In genomic region chr12:47650469-47650868, GRCh38 we compare ENCODE assay signal across 14 cellular contexts. TPM values are rescaled to one million over a fixed set of nuclear protein-coding genes. Genes with fewer than 3 reads are reported as not detected.
DNase-seq lines count a peak whose midpoint lies in the region; ATAC-seq, FAIRE-seq and TF ChIP-seq lines count a peak whose summit lies in the region.
"Had no signal": no experiment of that assay in that cellular context is flagged by ENCODE, and none has a peak within 500 bp of the region (broad histone marks: within the 10 kb centered on the region; RNA-seq: fewer than 3 reads in every experiment).

No MANE protein-coding gene starts in this region.

- H3K4me3 Mint-ChIP-seq in natural killer cell treated with Interleukin-12 subunit alpha and Interleukin-12 subunit beta and Interleukin-15 and Interleukin-18, amount 100 ng/mL, for 72 hours: no peak overlapping the region
- H3K4me3 Mint-ChIP-seq: activated CD8-positive, alpha-beta T cell treated with anti-CD3 and anti-CD28 coated beads, Interleukin-2, amount 10 ng/mL, durations not matched to agents 7 days and 5 days; activated naive CD8-positive, alpha-beta T cell treated with anti-CD3 and anti-CD28 coated beads, Interleukin-2, amount 50 U/mL, for 24 hours; memory B cell had no signal

- H3K27ac ChIP-seq in left ventricle myocardium inferior (replicated peaks): no peak overlapping the region

- H3K36me3 ChIP-seq in left ventricle myocardium inferior: no peaks in the 10 kb centered on the region

- no peak for FAIRE-seq in GM19239 (lab: Jason Lieb, UNC)

- intact Hi-C loops in left ventricle myocardium inferior (cut with micrococcal nuclease): no loop called here

- peaks cover 28% of the 10 kb centered on the region for H3K4me1 ChIP-seq in left ventricle myocardium inferior

- H3K4me1 Mint-ChIP-seq in natural killer cell treated with Interleukin-12 subunit alpha and Interleukin-12 subunit beta and Interleukin-15 and Interleukin-18, amount 100 ng/mL, for 72 hours (ENCODE audit: low read depth in 2 of 2): peaks cover 3 to 10% of the 10 kb centered on the region in 2 donors

- TF ChIP-seq CTCF in left ventricle myocardium inferior (IDR thresholded peaks at IDR 0.05; ENCODE audit: borderline replicate concordance): no peak

- H3K4me3 ChIP-seq in left ventricle myocardium inferior: no peak overlapping the region
- H3K4me3 ChIP-seq: BLaER1 treated with 17β-estradiol and CSF1 and Interleukin-3, amounts not matched to agents 10 nM and 100 nM had no signal

- peak; percentile 88 for ATAC-seq in GM19351 (IDR thresholded peaks at IDR 0.05; ENCODE audit: unreplicated experiment)
- peak; percentile 81 for ATAC-seq in HG02852 (IDR thresholded peaks at IDR 0.05; ENCODE audit: unreplicated experiment)
- no peak for ATAC-seq in natural killer cell treated with Interleukin-12 subunit alpha and Interleukin-12 subunit beta and Interleukin-15 and Interleukin-18, amount 100 ng/mL, for 72 hours
- ATAC-seq: activated CD8-positive, alpha-beta T cell treated with anti-CD3 and anti-CD28 coated beads, Interleukin-2, amount 10 ng/mL, durations not matched to agents 7 days and 5 days; activated naive CD8-positive, alpha-beta T cell treated with anti-CD3 and anti-CD28 coated beads, Interleukin-2, amount 50 U/mL, for 24 hours had no signal

- no peaks in the 10 kb centered on the region for H3K9me3 ChIP-seq in left ventricle myocardium inferior (replicated peaks)
- H3K9me3 ChIP-seq: BLaER1 treated with 17β-estradiol and CSF1 and Interleukin-3, amounts not matched to agents 10 nM and 100 nM had no signal

- no peaks in the 10 kb centered on the region for H3K9me3 Mint-ChIP-seq in natural killer cell treated with Interleukin-12 subunit alpha and Interleukin-12 subunit beta and Interleukin-15 and Interleukin-18, amount 100 ng/mL, for 72 hours
- H3K9me3 Mint-ChIP-seq: activated naive CD8-positive, alpha-beta T cell treated with anti-CD3 and anti-CD28 coated beads, Interleukin-2, amount 50 U/mL, for 24 hours; memory B cell had no signal

- no peaks in the 10 kb centered on the region for H3K27me3 ChIP-seq in left ventricle myocardium inferior (ENCODE audit: low read depth)
- H3K27me3 ChIP-seq: BLaER1 treated with 17β-estradiol and CSF1 and Interleukin-3, amounts not matched to agents 10 nM and 100 nM had no signal

- H3K27me3 Mint-ChIP-seq in natural killer cell treated with Interleukin-12 subunit alpha and Interleukin-12 subunit beta and Interleukin-15 and Interleukin-18, amount 100 ng/mL, for 72 hours: no peaks in the 10 kb centered on the region
- H3K27me3 Mint-ChIP-seq: activated naive CD8-positive, alpha-beta T cell treated with anti-CD3 and anti-CD28 coated beads, Interleukin-2, amount 50 U/mL, for 24 hours; memory B cell had no signal

- H3K36me3 Mint-ChIP-seq in natural killer cell treated with Interleukin-12 subunit alpha and Interleukin-12 subunit beta and Interleukin-15 and Interleukin-18, amount 100 ng/mL, for 72 hours: no peaks in the 10 kb centered on the region

- DNase-seq in EH (ENCODE audit: low read depth): peak; percentile 11
- peak; percentile 38 for DNase-seq in M059J (ENCODE audit: low read depth)
- DNase-seq in GM19239 (ENCODE audit: insufficient read length, low spot score): no peak
- no peak for DNase-seq in activated effector memory CD4-positive, alpha-beta T cell treated with Interleukin-2 at 50 U/mL for 16 hours
- DNase-seq in natural killer cell treated with Interleukin-12 subunit alpha and Interleukin-12 subunit beta and Interleukin-15 and Interleukin-18, amount 100 ng/mL, for 72 hours (ENCODE audit: low spot score): no peak
- no peak for DNase-seq in left ventricle myocardium inferior
- DNase-seq: activated CD8-positive, alpha-beta T cell treated with anti-CD3 and anti-CD28 coated beads, Interleukin-2, amount 10 ng/mL, durations not matched to agents 7 days and 5 days; activated naive CD8-positive, alpha-beta T cell treated with anti-CD3 and anti-CD28 coated beads, Interleukin-2, amount 50 U/mL, for 24 hours; effector CD8-positive, alpha-beta T cell; retina had no signal

- H3K27ac Mint-ChIP-seq in natural killer cell treated with Interleukin-12 subunit alpha and Interleukin-12 subunit beta and Interleukin-15 and Interleukin-18, amount 100 ng/mL, for 72 hours: no peak overlapping the region
- H3K27ac Mint-ChIP-seq: activated CD8-positive, alpha-beta T cell treated with anti-CD3 and anti-CD28 coated beads, Interleukin-2, amount 10 ng/mL, durations not matched to agents 7 days and 5 days; activated naive CD8-positive, alpha-beta T cell treated with anti-CD3 and anti-CD28 coated beads, Interleukin-2, amount 50 U/mL, for 24 hours; memory B cell had no signal

RNA-seq across cellular contexts. Expression of gene RPAP3, which starts 55.4 kb away (rescaled TPM):
- 26.0 and 40.3 TPM in 2 replicates for total RNA-seq in M059J (2014; rRNA removed; shearing (Covaris generic))
- total RNA-seq in natural killer cell treated with Interleukin-12 subunit alpha and Interleukin-12 subunit beta and Interleukin-15 and Interleukin-18, amount 100 ng/mL, for 72 hours: 10 to 100 TPM; 26.3 to 33.8 TPM
- total RNA-seq in left ventricle myocardium inferior: 24.2 TPM

Comparison
In these comparisons a context has a peak if more than half of its experiments do, and no peak if none do; other contexts are left out.
1. DNase-seq: peak in EH (single experiment) and M059J (single experiment); none in GM19239 (single experiment), activated effector memory CD4-positive, alpha-beta T cell treated with Interleukin-2 at 50 U/mL for 16 hours (single experiment), natural killer cell treated with Interleukin-12 subunit alpha and Interleukin-12 subunit beta and Interleukin-15 and Interleukin-18, amount 100 ng/mL, for 72 hours (single experiment) and left ventricle myocardium inferior (single experiment).
2. ATAC-seq: peak in GM19351 (single experiment) and HG02852 (single experiment); none in natural killer cell treated with Interleukin-12 subunit alpha and Interleukin-12 subunit beta and Interleukin-15 and Interleukin-18, amount 100 ng/mL, for 72 hours (0 of 2).